12 cellular contexts compared by ENCODE assay signal in the genomic region with DNA sequence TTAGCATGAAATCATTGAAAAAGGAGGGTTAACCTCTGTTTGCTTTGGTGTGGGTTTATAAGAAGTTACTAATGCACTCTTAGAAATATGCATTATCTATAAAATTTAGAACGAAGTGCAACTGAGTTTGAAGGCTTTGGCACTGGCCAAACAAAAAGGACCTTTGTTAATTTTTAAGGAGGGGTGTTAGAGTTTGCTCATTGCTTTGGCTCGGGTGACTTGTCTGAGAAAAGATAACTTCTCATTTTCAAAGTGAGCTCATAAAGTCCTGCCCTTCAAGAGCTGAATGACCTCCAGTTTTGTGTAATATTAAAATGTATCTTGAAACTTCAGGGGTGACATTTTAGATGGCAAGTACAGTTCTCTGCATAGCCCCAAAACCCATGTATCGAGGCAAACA. TPM values are rescaled to one million over a fixed set of nuclear protein-coding genes. Genes with fewer than 3 reads are reported as not detected.
A peak's percentile ranks its signal among the peaks of the same experiment; 100 is the strongest.
DNase-seq lines count a peak whose midpoint lies in the region; ATAC-seq and TF ChIP-seq lines count a peak whose summit lies in the region.
"Had no signal": no experiment of that assay in that cellular context is flagged by ENCODE, and none has a peak within 500 bp of the region (broad histone marks: within the 10 kb centered on the region; RNA-seq: fewer than 3 reads in every experiment).

No MANE protein-coding gene starts in this region.

- H3K18ac ChIP-seq in mesendoderm (ENCODE audit: low read length): no peak overlapping the region

- H3K27me3 ChIP-seq in CD4-positive, CD25-positive, alpha-beta regulatory T cell (ENCODE audit: control insufficient read depth, insufficient read depth, low read length): no peaks in the 10 kb centered on the region
- H3K27me3 ChIP-seq in SJSA1 (replicated peaks) (no peaks in the 10 kb centered on the region), sigmoid colon (no peaks in the 10 kb centered on the region), mesendoderm (ENCODE audit: insufficient read depth, low read length, poor library complexity) (no peaks in the 10 kb centered on the region)

- H3K4me2 ChIP-seq in mesendoderm (ENCODE audit: low read length): no peak overlapping the region

- no peak for ATAC-seq in CD4-positive, CD25-positive, alpha-beta regulatory T cell (ENCODE audit: low read depth in 2 of 2)
- ATAC-seq in HG03039 (IDR thresholded peaks at IDR 0.05; ENCODE audit: unreplicated experiment) (no peak), HG03432 (IDR thresholded peaks at IDR 0.05; ENCODE audit: unreplicated experiment) (no peak)

- no peak overlapping the region for H3K27ac ChIP-seq in CD4-positive, CD25-positive, alpha-beta regulatory T cell (ENCODE audit: insufficient read depth, low read length, poor library complexity, severe bottlenecking)
- H3K27ac ChIP-seq in SJSA1: peak overlapping the region; percentile 93
- H3K27ac ChIP-seq in sigmoid colon: peak overlapping the region in 3 of 4 donors; percentile 10 to 61 (median 56)
- no peak overlapping the region for H3K27ac ChIP-seq in mesendoderm (ENCODE audit: low read depth, low read length)

- H2BK5ac ChIP-seq in mesendoderm (ENCODE audit: low read length): no peak overlapping the region

- H3K56ac ChIP-seq in mesendoderm (ENCODE audit: low read length): no peak overlapping the region

- H3K9ac ChIP-seq in mesendoderm (ENCODE audit: low read length): no peak overlapping the region

- H3K36me3 ChIP-seq in CD4-positive, CD25-positive, alpha-beta regulatory T cell (ENCODE audit: control insufficient read depth, insufficient read depth, low read length): peaks cover 23% of the 10 kb centered on the region
- peaks cover 62% of the 10 kb centered on the region for H3K36me3 ChIP-seq in SJSA1
- H3K36me3 ChIP-seq in sigmoid colon: no peaks in the 10 kb centered on the region
- H3K36me3 ChIP-seq in mesendoderm (ENCODE audit: control insufficient read depth, insufficient read depth, low read length): no peaks in the 10 kb centered on the region

- no peak for TF ChIP-seq EP300 in sigmoid colon (IDR thresholded peaks at IDR 0.05)

- H3K4me3 ChIP-seq in CD4-positive, CD25-positive, alpha-beta regulatory T cell (ENCODE audit: low read depth, low read length): no peak overlapping the region
- H3K4me3 ChIP-seq in SJSA1 (no peak overlapping the region), sigmoid colon (no peak overlapping the region), mesendoderm (ENCODE audit: low read length) (no peak overlapping the region)

- no peak overlapping the region for H2BK15ac ChIP-seq in mesendoderm (replicated peaks; ENCODE audit: low read depth)

- WGBS in sigmoid colon, 2 donors: 32 to 62% methylated on average over 3 of the region's 3 CpGs
- no CpG with 5 or more reads among the region's 3 CpGs for WGBS in mesendoderm (ENCODE audit: extremely low coverage, insufficient coverage, low lambda C conversion rate)

- H3K4me1 ChIP-seq in CD4-positive, CD25-positive, alpha-beta regulatory T cell (ENCODE audit: control insufficient read depth, insufficient read depth, low read length, poor library complexity, severe bottlenecking): peaks cover 26% of the 10 kb centered on the region
- H3K4me1 ChIP-seq in SJSA1 (replicated peaks) (peaks cover 51% of the 10 kb centered on the region), sigmoid colon (peaks cover 0 to 58% (median 36%) of the 10 kb centered on the region in 4 donors), mesendoderm (ENCODE audit: control insufficient read depth, low read depth, low read length) (peaks cover 18% of the 10 kb centered on the region)

- intact Hi-C loops in sigmoid colon (cut with DNase I): no loop called here

- no peak for TF ChIP-seq POLR2A in sigmoid colon (IDR thresholded peaks at IDR 0.05)

- peaks cover 19 to 62% (median 39%) of the 10 kb centered on the region in 4 donors for H3K4me1 Mint-ChIP-seq in CD4-positive, CD25-positive, alpha-beta regulatory T cell
- H3K4me1 Mint-ChIP-seq in immature natural killer cell: peaks cover 88 to 91% of the 10 kb centered on the region in 2 donors

- no peaks in the 10 kb centered on the region for H3K9me3 ChIP-seq in CD4-positive, CD25-positive, alpha-beta regulatory T cell (ENCODE audit: control insufficient read depth in 2 of 2, low read length in 2 of 2)
- no peaks in the 10 kb centered on the region for H3K9me3 ChIP-seq in SJSA1 (replicated peaks)
- no peaks in the 10 kb centered on the region for H3K9me3 ChIP-seq in sigmoid colon

- H3K36me3 Mint-ChIP-seq in CD4-positive, CD25-positive, alpha-beta regulatory T cell: peaks cover 36% of the 10 kb centered on the region
- peaks cover 14 to 40% (median 20%) of the 10 kb centered on the region in 3 donors for H3K36me3 Mint-ChIP-seq in immature natural killer cell

- H2AK5ac ChIP-seq in mesendoderm (ENCODE audit: low read length): no peak overlapping the region

- no peak overlapping the region for H2BK120ac ChIP-seq in mesendoderm (ENCODE audit: low read depth, low read length)

- no peak overlapping the region for H3K23ac ChIP-seq in mesendoderm (ENCODE audit: low read length)

- H3K4ac ChIP-seq in mesendoderm (ENCODE audit: low read depth, low read length): no peak overlapping the region

- H3K79me1 ChIP-seq in mesendoderm (ENCODE audit: low read length): no peaks in the 10 kb centered on the region

- no peaks in the 10 kb centered on the region for H3K9me3 Mint-ChIP-seq in CD4-positive, CD25-positive, alpha-beta regulatory T cell
- no peaks in the 10 kb centered on the region for H3K9me3 Mint-ChIP-seq in immature natural killer cell
- H3K9me3 Mint-ChIP-seq: CD4-positive, alpha-beta memory T cell had no signal

- H3K27ac Mint-ChIP-seq in CD4-positive, CD25-positive, alpha-beta regulatory T cell: peak overlapping the region; percentile 3 to 56 (median 43)
- peak overlapping the region; percentile 66 to 98 (median 84) for H3K27ac Mint-ChIP-seq in immature natural killer cell

- no peak for TF ChIP-seq CTCF in sigmoid colon (IDR thresholded peaks at IDR 0.05)

- DNase-seq in CD4-positive, CD25-positive, alpha-beta regulatory T cell: no peak
- DNase-seq in SJSA1 (ENCODE audit: low read depth in 1 of 2, low spot score in 2 of 2) (no peak), immature natural killer cell (no peak), sigmoid colon (no peak), cerebellar nuclear complex (lab: John Stamatoyannopoulos, UW) (no peak), mesendoderm (no peak)
- DNase-seq: CD4-positive, alpha-beta memory T cell; NCI-H524; stimulated activated CD4-positive, alpha-beta T cell treated with anti-CD3 and anti-CD28 coated beads, Interleukin-12 subunit alpha, Interleukin-12 subunit beta, amount 100 ng/mL, for 4 hours; stimulated activated naive CD4-positive, alpha-beta T cell treated with Interleukin-2 at 50 U/mL for 16 hours had no signal

- no peaks in the 10 kb centered on the region for H3K79me2 ChIP-seq in mesendoderm (ENCODE audit: control insufficient read depth, insufficient read depth, low read length)

- no peaks in the 10 kb centered on the region for H3K27me3 Mint-ChIP-seq in CD4-positive, CD25-positive, alpha-beta regulatory T cell
- H3K27me3 Mint-ChIP-seq in immature natural killer cell (ENCODE audit: low read depth in 3 of 3): peaks cover 0 to 5% (median 0%) of the 10 kb centered on the region in 3 donors
- H3K27me3 Mint-ChIP-seq: CD4-positive, alpha-beta memory T cell had no signal

- no peak overlapping the region for H4K5ac ChIP-seq in mesendoderm (ENCODE audit: low read length)

- no peak overlapping the region for H4K8ac ChIP-seq in mesendoderm (ENCODE audit: low read depth, low read length)

- H3K4me3 Mint-ChIP-seq in CD4-positive, CD25-positive, alpha-beta regulatory T cell: no peak overlapping the region
- H3K4me3 Mint-ChIP-seq in immature natural killer cell: no peak overlapping the region
- H3K4me3 Mint-ChIP-seq: CD4-positive, alpha-beta memory T cell had no signal

RNA-seq across cellular contexts. Expression of a gene that starts 25.9 kb away (rescaled TPM):
- 104 TPM for total RNA-seq in CD4-positive, CD25-positive, alpha-beta regulatory T cell
- polyA plus RNA-seq in CD4-positive, CD25-positive, alpha-beta regulatory T cell: 10 to 100 TPM; 18.1 to 21.5 (median 19.9) TPM
- 13.3 and 27.8 TPM in 2 replicates for total RNA-seq in SJSA1 (2014; rRNA removed; shearing (Covaris generic))
- polyA plus RNA-seq in immature natural killer cell (10 to 100 TPM; 26.2 to 73.6 (median 27.6) TPM), sigmoid colon (10 to 100 TPM; 20.5 to 42.5 (median 23.4) TPM)
- 10 to 100 TPM; 13.8 to 21.4 (median 20.0) TPM for total RNA-seq in sigmoid colon
- polyA plus RNA-seq in mesendoderm (2013, experiment 1 of 2): 9.6 TPM
- polyA plus RNA-seq in mesendoderm (2013, experiment 2 of 2): 9.5 TPM

Comparison
In these comparisons a context has a peak if more than half of its experiments do, and no peak if none do; other contexts are left out.
1. H3K27ac ChIP-seq: peak in SJSA1 (single experiment) and sigmoid colon (3 of 4); none in CD4-positive, CD25-positive, alpha-beta regulatory T cell (single experiment) and mesendoderm (single experiment).